22 cellular contexts compared by ENCODE assay signal in the genomic region with DNA sequence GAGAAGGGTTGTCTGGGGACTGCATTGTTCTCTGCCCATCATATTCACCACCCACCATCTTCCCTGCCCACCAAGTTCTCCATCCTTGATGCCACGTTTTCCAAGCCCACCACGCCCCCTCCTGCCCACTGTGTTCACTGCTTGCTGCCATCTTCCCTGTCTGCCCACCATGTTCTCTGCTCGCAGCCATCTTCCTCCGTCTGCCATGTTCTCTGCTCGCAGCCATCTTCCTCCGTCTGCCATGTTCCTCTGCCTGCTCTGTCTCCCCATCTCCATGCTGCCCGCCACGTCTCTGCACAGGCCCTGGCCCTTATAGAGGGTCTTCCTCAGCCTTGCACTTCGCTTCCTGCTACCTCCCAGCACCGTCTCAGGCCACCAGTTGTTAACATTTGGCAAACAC. TPM values are rescaled to one million over a fixed set of nuclear protein-coding genes. Genes with fewer than 3 reads are reported as not detected.
A peak's percentile ranks its signal among the peaks of the same experiment; 100 is the strongest.
DNase-seq lines count a peak whose midpoint lies in the region; ATAC-seq and TF ChIP-seq lines count a peak whose summit lies in the region.
"Had no signal": no experiment of that assay in that cellular context is flagged by ENCODE, and none has a peak within 500 bp of the region (broad histone marks: within the 10 kb centered on the region; RNA-seq: fewer than 3 reads in every experiment).

No MANE protein-coding gene starts in this region.

- H3K79me2 ChIP-seq in PC-9 (ENCODE audit: low read depth) = no peaks in the 10 kb centered on the region

- H3K4me1 ChIP-seq in PC-9 (replicated peaks; ENCODE audit: insufficient read depth) (no peaks in the 10 kb centered on the region), gastroesophageal sphincter (peaks cover 0 to 58% (median 0%) of the 10 kb centered on the region in 3 donors)
- H3K4me1 ChIP-seq: BLaER1, Caco-2 had no signal

- H3F3A ChIP-seq in PC-9 (ENCODE audit: insufficient read depth, low read depth) = no peaks in the 10 kb centered on the region

- no peaks in the 10 kb centered on the region for H4K20me1 ChIP-seq in PC-9 (ENCODE audit: insufficient read depth)
- H4K20me1 ChIP-seq: BLaER1 had no signal

- H3K4me2 ChIP-seq in PC-9 = no peak overlapping the region
- H3K4me2 ChIP-seq: BLaER1 had no signal

- no peak for TF ChIP-seq EP300 in gastroesophageal sphincter (IDR thresholded peaks at IDR 0.05)

- H3K36me3 ChIP-seq in PC-9 (ENCODE audit: low read depth) (no peaks in the 10 kb centered on the region), gastroesophageal sphincter (no peaks in the 10 kb centered on the region)
- H3K36me3 ChIP-seq: BLaER1 had no signal

- POLR2A ChIA-PET in PC-9 (lab: Charles Lee; ENCODE audit: unreplicated experiment) = no interaction called here

- no peak overlapping the region for H3K4me3 ChIP-seq in PC-9
- H3K4me3 ChIP-seq in gastroesophageal sphincter = no peak overlapping the region
- H3K4me3 ChIP-seq: BLaER1, GM12878 had no signal

- H3K27ac ChIP-seq in PC-9 = no peak overlapping the region
- no peak overlapping the region for H3K27ac ChIP-seq in gastroesophageal sphincter
- H3K27ac ChIP-seq: BLaER1, C4-2B had no signal

- H3K27me3 ChIP-seq in PC-9 (ENCODE audit: insufficient read depth, low read depth) (peaks cover 48% of the 10 kb centered on the region), gastroesophageal sphincter (no peaks in the 10 kb centered on the region)
- H3K27me3 ChIP-seq: BLaER1 had no signal

- no peak overlapping the region for H3K27ac Mint-ChIP-seq in chondrocyte (ENCODE audit: unreplicated experiment)
- no peak overlapping the region for H3K27ac Mint-ChIP-seq in osteocyte (ENCODE audit: unreplicated experiment)
- H3K27ac Mint-ChIP-seq: B cell; CD4-positive, CD25-positive, alpha-beta regulatory T cell; CD8-positive, alpha-beta T cell had no signal

- peaks cover 4% of the 10 kb centered on the region for H3K9me3 Mint-ChIP-seq in chondrocyte (ENCODE audit: low read depth)
- no peaks in the 10 kb centered on the region for H3K9me3 Mint-ChIP-seq in osteocyte (ENCODE audit: unreplicated experiment)
- H3K9me3 Mint-ChIP-seq: CD8-positive, alpha-beta T cell had no signal

- 0 out of 2 replicates have a peak overlapping the region, but pooled peaks have one; percentile 6 for H2AFZ ChIP-seq in PC-9

- CTCF ChIA-PET in PC-9 (lab: Charles Lee) = no interaction called here

- TF ChIP-seq POLR2A in gastroesophageal sphincter (IDR thresholded peaks at IDR 0.05) = no peak

- H3K27me3 Mint-ChIP-seq in chondrocyte (ENCODE audit: low read depth) (no peaks in the 10 kb centered on the region), osteocyte (ENCODE audit: unreplicated experiment) (peaks cover 12% of the 10 kb centered on the region)
- H3K27me3 Mint-ChIP-seq: CD4-positive, CD25-positive, alpha-beta regulatory T cell had no signal

- H3K4me3 Mint-ChIP-seq in chondrocyte (ENCODE audit: unreplicated experiment) (no peak overlapping the region), osteocyte (ENCODE audit: unreplicated experiment) (no peak overlapping the region)
- H3K4me3 Mint-ChIP-seq: B cell; CD4-positive, CD25-positive, alpha-beta regulatory T cell; CD8-positive, alpha-beta T cell had no signal

- 86 to 91% methylated on average over 10 of the region's 10 CpGs for WGBS in gastroesophageal sphincter (ENCODE audit: low coverage in 1 of 2), 2 donors

- H3K9me3 ChIP-seq in PC-9 (ENCODE audit: insufficient read depth, low read depth) (no peaks in the 10 kb centered on the region), gastroesophageal sphincter (peaks cover 0 to 9% (median 0%) of the 10 kb centered on the region in 3 donors)
- H3K9me3 ChIP-seq: BLaER1, Caco-2 had no signal

- TF ChIP-seq CTCF in PC-9 (conservative IDR thresholded peaks at IDR 0.05) (no peak), chondrocyte (IDR thresholded peaks at IDR 0.05) (no peak), osteocyte (IDR thresholded peaks at IDR 0.05) (no peak), gastroesophageal sphincter (IDR thresholded peaks at IDR 0.05) (no peak)

- DNase-seq in PC-9 (no peak), chondrocyte (ENCODE audit: low spot score) (peak; percentile 53), osteocyte (ENCODE audit: extremely low spot score, unreplicated experiment) (peak; percentile 64), islet precursor cell (no peak), Ammon's horn (ENCODE audit: low spot score) (no peak), NCI-H187 (lab: John Stamatoyannopoulos, UW) (no peak)
- DNase-seq: Caco-2; CD4-positive, CD25-positive, alpha-beta regulatory T cell; CD8-positive, alpha-beta T cell; DMS153; DMS79; EL; GDM1; GOT3; H7 had no signal

- peaks cover 4% of the 10 kb centered on the region for H3K4me1 Mint-ChIP-seq in chondrocyte (ENCODE audit: low read depth)
- peaks cover 5% of the 10 kb centered on the region for H3K4me1 Mint-ChIP-seq in osteocyte (ENCODE audit: unreplicated experiment)
- H3K4me1 Mint-ChIP-seq: B cell; CD4-positive, CD25-positive, alpha-beta regulatory T cell had no signal

- no peaks in the 10 kb centered on the region for H3K36me3 Mint-ChIP-seq in chondrocyte (ENCODE audit: low read depth)
- H3K36me3 Mint-ChIP-seq in osteocyte (ENCODE audit: unreplicated experiment) = no peaks in the 10 kb centered on the region
- H3K36me3 Mint-ChIP-seq: CD4-positive, CD25-positive, alpha-beta regulatory T cell; CD8-positive, alpha-beta T cell had no signal

- no TSS peak for BruUV-seq in PC-9 (replicated peaks; lab: Mats Ljungman, UMichigan)

- no peaks in the 10 kb centered on the region for H3K9me2 ChIP-seq in PC-9 (ENCODE audit: insufficient read depth)

- intact Hi-C loops in PC-9 (cut with micrococcal nuclease; ENCODE audit: unreplicated experiment) = no loop called here

- ATAC-seq in gastroesophageal sphincter = no peak
- ATAC-seq: CD8-positive, alpha-beta T cell; GM12878; HCT116 had no signal

RNA-seq across cellular contexts. Expression of a gene that starts 30.0 kb away (rescaled TPM):
- 9.8 and 16.8 TPM in 2 replicates for total RNA-seq in PC-9 (2021)
- total RNA-seq in chondrocyte = 35.4 to 41.1 TPM (median 40.3 TPM) in 3 replicates
- 48.8 and 49.9 TPM in 2 replicates for total RNA-seq in osteocyte
- 10 to 100 TPM; 45.8 to 59.8 (median 53.8) TPM for total RNA-seq in gastroesophageal sphincter
- total RNA-seq: A172 had no signal

Comparison
In these comparisons a context has a peak if more than half of its experiments do, and no peak if none do; other contexts are left out.
1. DNase-seq: peak in chondrocyte (single experiment) and osteocyte (single experiment); none in PC-9 (0 of 2), islet precursor cell (single experiment), Ammon's horn (single experiment) and NCI-H187 (0 of 2).